12 cellular contexts compared by ENCODE assay signal in genomic region chr1:84668185-84668584, GRCh38. TPM values are rescaled to one million over a fixed set of nuclear protein-coding genes. Genes with fewer than 3 reads are reported as not detected.
DNase-seq lines count a peak whose midpoint lies in the region; ATAC-seq and TF ChIP-seq lines count a peak whose summit lies in the region.
"Had no signal": no experiment of that assay in that cellular context is flagged by ENCODE, and none has a peak within 500 bp of the region (broad histone marks: within the 10 kb centered on the region; RNA-seq: fewer than 3 reads in every experiment).

No MANE protein-coding gene starts in this region.

- H3K27ac ChIP-seq in breast epithelium (no peak overlapping the region), tibial artery (no peak overlapping the region)

- no peaks in the 10 kb centered on the region for H3K9me3 ChIP-seq in breast epithelium
- no peaks in the 10 kb centered on the region for H3K9me3 ChIP-seq in tibial artery
- H3K9me3 ChIP-seq: mucosa of descending colon had no signal

- peaks cover 13% of the 10 kb centered on the region for H3K4me1 Mint-ChIP-seq in MCF 10A (ENCODE audit: insufficient read depth, unreplicated experiment)

- H3K27ac Mint-ChIP-seq in MCF 10A (ENCODE audit: low read depth, unreplicated experiment) = no peak overlapping the region
- H3K27ac Mint-ChIP-seq: T-cell had no signal

- no peaks in the 10 kb centered on the region for H3K27me3 Mint-ChIP-seq in MCF 10A (ENCODE audit: insufficient read depth, unreplicated experiment)
- H3K27me3 Mint-ChIP-seq: T-cell had no signal

- ATAC-seq in GM21381 (IDR thresholded peaks at IDR 0.05; ENCODE audit: unreplicated experiment) = no peak
- ATAC-seq: mucosa of descending colon had no signal

- H3K4me1 ChIP-seq in breast epithelium (no peaks in the 10 kb centered on the region), tibial artery (no peaks in the 10 kb centered on the region)

- DNase-seq in MCF 10A (ENCODE audit: unreplicated experiment) (peak; percentile 33), breast epithelium (ENCODE audit: low spot score in 2 of 2) (no peak), NCI-H82 (lab: John Stamatoyannopoulos, UW) (peak; percentile 62), erythroblast (lab: John Stamatoyannopoulos, UW) (peak; percentile 40 to 65), tibial artery (no peak), COLO829 (ENCODE audit: low spot score) (no peak), DMS79 treated with DMSO at 0.1 percent for 48 hours (lab: John Stamatoyannopoulos, UW) (no peak)
- DNase-seq: activated CD8-positive, alpha-beta memory T cell treated with anti-CD3 and anti-CD28 coated beads for 24 hours; aorta had no signal

- no peaks in the 10 kb centered on the region for H3K9me3 Mint-ChIP-seq in MCF 10A (ENCODE audit: unreplicated experiment)
- H3K9me3 Mint-ChIP-seq: T-cell had no signal

- POLR2A ChIA-PET in MCF 10A (lab: Yijun Ruan, JAX) = interaction anchor here (0.6 to 1.3 kb wide), 4 partner anchors 9 to 190 kb away, joined by 3 to 4 read pairs (median 3); partner anchors contain the start of gene SPATA1

- no peak overlapping the region for H3K4me3 Mint-ChIP-seq in MCF 10A (ENCODE audit: unreplicated experiment)
- H3K4me3 Mint-ChIP-seq: T-cell had no signal

- CTCF ChIA-PET in MCF 10A (lab: Yijun Ruan, JAX) = interaction anchor here (1.0 to 1.4 kb wide), 5 partner anchors 9 to 587 kb away, joined by 3 read pairs; no protein-coding TSS in a partner anchor

- intact Hi-C loops in MCF 10A (cut with micrococcal nuclease) = loop anchor here (5.0 kb wide), 1 partner anchor 84 kb away; no protein-coding TSS in a partner anchor
- intact Hi-C loops in breast epithelium (cut with DNase I; ENCODE audit: low total_unique reads) = no loop called here
- intact Hi-C loops in tibial artery (cut with DNase I; ENCODE audit: low total_unique reads) = loop anchor here (1.0 kb wide), 1 partner anchor 84 kb away; no protein-coding TSS in a partner anchor

- H3K4me3 ChIP-seq in breast epithelium (no peak overlapping the region), tibial artery (no peak overlapping the region)
- H3K4me3 ChIP-seq: mucosa of descending colon had no signal

- H3K27me3 ChIP-seq in breast epithelium (no peaks in the 10 kb centered on the region), tibial artery (no peaks in the 10 kb centered on the region)

- H3K36me3 Mint-ChIP-seq in MCF 10A (ENCODE audit: insufficient read depth, unreplicated experiment) = peaks cover 13% of the 10 kb centered on the region

- TF ChIP-seq CTCF in MCF 10A (IDR thresholded peaks at IDR 0.05; ENCODE audit: unreplicated experiment) (no peak), breast epithelium (IDR thresholded peaks at IDR 0.05) (no peak), tibial artery (IDR thresholded peaks at IDR 0.05) (peak; percentile 22 to 40)

- H3K36me3 ChIP-seq in breast epithelium (no peaks in the 10 kb centered on the region), tibial artery (no peaks in the 10 kb centered on the region)

- no TSS peak for BruUV-seq in MCF 10A (replicated peaks; lab: Mats Ljungman, UMichigan)

- no peak for TF ChIP-seq POLR2A in breast epithelium (IDR thresholded peaks at IDR 0.05)
- no peak for TF ChIP-seq POLR2A in erythroblast (IDR thresholded peaks at IDR 0.05; ENCODE audit: low read length)

RNA-seq across cellular contexts. Expression of gene SSX2IP, which starts 22.1 kb away (rescaled TPM):
- total RNA-seq in MCF 10A (2022) (19.4 and 20.5 TPM in 2 replicates), breast epithelium (10 to 100 TPM in 1 of 3 donors, 1 to 10 TPM in 2; 1.1 to 11.0 (median 4.3) TPM)

Comparison
In these comparisons a context has a peak if more than half of its experiments do, and no peak if none do; other contexts are left out.
1. DNase-seq: peak in MCF 10A (single experiment), NCI-H82 (single experiment) and erythroblast (2 of 2); none in breast epithelium (0 of 2), tibial artery (0 of 2), COLO829 (single experiment) and DMS79 treated with DMSO at 0.1 percent for 48 hours (single experiment).
2. CTCF ChIP-seq: peak in tibial artery (2 of 2); none in MCF 10A (single experiment) and breast epithelium (0 of 3).